In the genomic region with DNA sequence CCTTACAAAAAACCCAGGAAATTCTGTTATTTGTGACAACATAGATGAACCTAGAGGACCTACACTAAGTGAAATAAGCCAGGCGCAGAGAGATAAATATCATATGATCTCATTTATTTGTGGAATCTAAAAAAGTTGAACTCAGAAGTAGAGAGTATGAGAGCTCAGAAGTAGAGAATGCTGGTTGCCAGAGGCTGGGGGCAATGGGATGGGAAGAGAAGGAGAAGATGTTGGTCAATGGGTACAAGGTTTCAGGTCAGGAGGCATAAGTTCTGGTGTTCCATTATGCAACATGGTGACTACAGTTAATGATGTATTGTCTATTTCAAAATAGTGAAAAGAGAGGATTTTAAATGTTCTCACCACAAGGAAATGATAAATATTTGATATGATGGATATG, we compare ENCODE assay signal across 29 cellular contexts.
DNase-seq lines count a peak whose midpoint lies in the region; ATAC-seq and TF ChIP-seq lines count a peak whose summit lies in the region.
"Had no signal": no experiment of that assay in that cellular context is flagged by ENCODE, and none has a peak within 500 bp of the region (broad histone marks: within the 10 kb centered on the region; RNA-seq: fewer than 3 reads in every experiment).

No MANE protein-coding gene starts in this region.

- intact Hi-C loops in esophagus muscularis mucosa (cut with DNase I): no loop called here

- H3K36me3 ChIP-seq in esophagus muscularis mucosa (no peaks in the 10 kb centered on the region), trophoblast cell (ENCODE audit: control insufficient read depth in 1 of 2, insufficient read depth in 2 of 2, low read length in 2 of 2) (no peaks in the 10 kb centered on the region), gastroesophageal sphincter (no peaks in the 10 kb centered on the region)
- H3K36me3 ChIP-seq: BE2C; BLaER1; BLaER1 treated with 17β-estradiol and CSF1 and Interleukin-3, amounts not matched to agents 10 nM and 100 nM had no signal

- H3K79me1 ChIP-seq in trophoblast cell (ENCODE audit: low read length): no peaks in the 10 kb centered on the region

- no peak overlapping the region for H3K18ac ChIP-seq in trophoblast cell (ENCODE audit: low read length)

- DNase-seq in esophagus muscularis mucosa (ENCODE audit: extremely low spot score) (peak; percentile 50), trophoblast cell (peak; percentile 64 to 73), NOMO-1 (lab: John Stamatoyannopoulos, UW; ENCODE audit: unreplicated experiment in 2 of 2) (no peak)
- DNase-seq: 8988T; ACHN; AML-193; BE2C; C1 segment of cervical spinal cord; Caco-2; Calu3; CD4-positive, alpha-beta memory T cell; CD4-positive, alpha-beta T cell; CD4-positive, CD25-positive, alpha-beta regulatory T cell; CD8-positive, alpha-beta memory T cell; CD8-positive, alpha-beta T cell; COR-L47; DMS 273 treated with DMSO at 0.1 percent for 48 hours; DMS153; DMS53; DMS79; DMS79 treated with DMSO at 0.1 percent for 48 hours; DND-41; EL had no signal

- H4K8ac ChIP-seq in trophoblast cell (ENCODE audit: low read depth, low read length): no peak overlapping the region

- no peak overlapping the region for H2BK120ac ChIP-seq in trophoblast cell (ENCODE audit: insufficient read depth, low read length, poor library complexity)

- no peak overlapping the region for H4K12ac ChIP-seq in trophoblast cell (ENCODE audit: low read depth, low read length)

- no peak overlapping the region for H2BK5ac ChIP-seq in trophoblast cell (ENCODE audit: low read depth, low read length, poor library complexity)

- no peak overlapping the region for H3K4me2 ChIP-seq in trophoblast cell (ENCODE audit: low read length)
- H3K4me2 ChIP-seq: A549; BLaER1; BLaER1 treated with 17β-estradiol and CSF1 and Interleukin-3, amounts not matched to agents 10 nM and 100 nM had no signal

- H3K23ac ChIP-seq in trophoblast cell (ENCODE audit: low read length): no peak overlapping the region

- no peak overlapping the region for H2AFZ ChIP-seq in trophoblast cell (ENCODE audit: insufficient read depth, low read length, poor library complexity)

- H3K4me3 ChIP-seq in esophagus muscularis mucosa (no peak overlapping the region), trophoblast cell (ENCODE audit: low read depth, low read length) (no peak overlapping the region), gastroesophageal sphincter (no peak overlapping the region)
- H3K4me3 ChIP-seq: A549; BLaER1; BLaER1 treated with 17β-estradiol and CSF1 and Interleukin-3, amounts not matched to agents 10 nM and 100 nM had no signal

- TF ChIP-seq EP300 in esophagus muscularis mucosa (IDR thresholded peaks at IDR 0.05) (no peak), gastroesophageal sphincter (IDR thresholded peaks at IDR 0.05) (no peak)

- no peak overlapping the region for H4K91ac ChIP-seq in trophoblast cell (ENCODE audit: low read depth, low read length)

- TF ChIP-seq CTCF in esophagus muscularis mucosa (IDR thresholded peaks at IDR 0.05) (no peak), gastroesophageal sphincter (IDR thresholded peaks at IDR 0.05) (no peak)

- no peak overlapping the region for H2AK5ac ChIP-seq in trophoblast cell (ENCODE audit: low read length)

- no peak for ATAC-seq in gastroesophageal sphincter
- ATAC-seq: A549; CD8-positive, alpha-beta T cell had no signal

- H3K9ac ChIP-seq in trophoblast cell (ENCODE audit: low read length): no peak overlapping the region
- H3K9ac ChIP-seq: BLaER1; BLaER1 treated with 17β-estradiol and CSF1 and Interleukin-3, amounts not matched to agents 10 nM and 100 nM had no signal

- H3K4ac ChIP-seq in trophoblast cell (ENCODE audit: low read depth, low read length): no peak overlapping the region

- WGBS in esophagus muscularis mucosa: 88% methylated on average over 1 of the region's 1 CpG
- WGBS in trophoblast cell (ENCODE audit: extremely low coverage, insufficient coverage, insufficient read length): no CpG with 5 or more reads among the region's 1 CpG
- WGBS in gastroesophageal sphincter (ENCODE audit: low coverage in 1 of 2), 2 donors: 90 to 100% methylated on average over 1 of the region's 1 CpG

- no peak overlapping the region for H2BK12ac ChIP-seq in trophoblast cell (ENCODE audit: low read length)

- H3K9me3 ChIP-seq in esophagus muscularis mucosa: no peaks in the 10 kb centered on the region
- no peaks in the 10 kb centered on the region for H3K9me3 ChIP-seq in trophoblast cell (ENCODE audit: insufficient read depth, low read depth, low read length)
- H3K9me3 ChIP-seq in gastroesophageal sphincter: peaks cover 0 to 6% (median 0%) of the 10 kb centered on the region in 3 donors
- H3K9me3 ChIP-seq: A549; BE2C; BLaER1; BLaER1 treated with 17β-estradiol and CSF1 and Interleukin-3, amounts not matched to agents 10 nM and 100 nM; Caco-2 had no signal

- H3K27me3 ChIP-seq in esophagus muscularis mucosa: peaks cover 0 to 24% (median 2%) of the 10 kb centered on the region in 4 donors
- H3K27me3 ChIP-seq in trophoblast cell (ENCODE audit: insufficient read depth, low read length): no peaks in the 10 kb centered on the region
- H3K27me3 ChIP-seq in gastroesophageal sphincter: peaks cover 47% of the 10 kb centered on the region
- H3K27me3 ChIP-seq: BE2C; BLaER1; BLaER1 treated with 17β-estradiol and CSF1 and Interleukin-3, amounts not matched to agents 10 nM and 100 nM had no signal

- H3K14ac ChIP-seq in trophoblast cell (ENCODE audit: low read length): no peak overlapping the region

- H3K4me1 ChIP-seq in esophagus muscularis mucosa (no peaks in the 10 kb centered on the region), trophoblast cell (ENCODE audit: control insufficient read depth in 1 of 2, insufficient read depth in 2 of 2, low read length in 2 of 2) (peaks cover 2 to 4% of the 10 kb centered on the region in 2 experiments), gastroesophageal sphincter (no peaks in the 10 kb centered on the region)
- H3K4me1 ChIP-seq: A549, BE2C had no signal

- no peaks in the 10 kb centered on the region for H3K79me2 ChIP-seq in trophoblast cell (ENCODE audit: control insufficient read depth, insufficient read depth, low read length, poor library complexity)

- no peak for TF ChIP-seq POLR2A in esophagus muscularis mucosa (IDR thresholded peaks at IDR 0.05; ENCODE audit: low read depth)
- no peak for TF ChIP-seq POLR2A in gastroesophageal sphincter (IDR thresholded peaks at IDR 0.05)

- H3K27ac ChIP-seq in esophagus muscularis mucosa (replicated peaks in 1 of 4) (no peak overlapping the region), trophoblast cell (ENCODE audit: low read depth, low read length) (no peak overlapping the region), gastroesophageal sphincter (no peak overlapping the region)
- H3K27ac ChIP-seq: 22Rv1; A549; BLaER1; BLaER1 treated with 17β-estradiol and CSF1 and Interleukin-3, amounts not matched to agents 10 nM and 100 nM; C4-2B had no signal

Comparison
In these comparisons a context has a peak if more than half of its experiments do, and no peak if none do; other contexts are left out.
1. DNase-seq: peak in esophagus muscularis mucosa (single experiment) and trophoblast cell (2 of 2); none in NOMO-1 (0 of 2).